16 cellular contexts compared by ENCODE assay signal in the genomic region with DNA sequence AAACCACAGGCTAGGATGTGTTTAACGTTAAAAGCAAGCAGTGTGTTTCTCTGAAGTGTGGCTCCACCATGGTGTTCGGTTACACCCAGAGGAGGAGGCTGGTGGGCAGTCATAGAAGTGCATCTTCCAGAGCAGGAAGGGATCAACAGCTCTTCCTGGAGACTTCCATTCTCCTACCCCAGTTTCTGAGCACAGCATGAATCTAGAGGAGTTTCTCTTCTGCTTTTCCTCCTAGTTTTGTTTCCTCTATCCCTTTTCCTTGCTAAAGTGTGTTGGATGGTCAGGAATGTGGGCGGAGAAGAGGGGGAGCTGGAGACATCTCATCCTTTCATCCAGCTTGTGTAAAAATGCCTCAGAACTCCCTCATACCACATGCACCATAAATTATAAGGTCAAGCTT. TPM values are rescaled to one million over a fixed set of nuclear protein-coding genes. Genes with fewer than 3 reads are reported as not detected.
A peak's percentile ranks its signal among the peaks of the same experiment; 100 is the strongest.
DNase-seq lines count a peak whose midpoint lies in the region; ATAC-seq and TF ChIP-seq lines count a peak whose summit lies in the region.
"Had no signal": no experiment of that assay in that cellular context is flagged by ENCODE, and none has a peak within 500 bp of the region (broad histone marks: within the 10 kb centered on the region; RNA-seq: fewer than 3 reads in every experiment).

No MANE protein-coding gene starts in this region.

- TF ChIP-seq CTCF in AG04450 (IDR thresholded peaks at IDR 0.05; ENCODE audit: low read depth, low read length) = peak; percentile 23; the same call in 1 of the 2 replicates

- H3K9me3 Mint-ChIP-seq in activated CD4-positive, alpha-beta memory T cell treated with anti-CD3 and anti-CD28 coated beads, Interleukin-2, amount 10 ng/mL, durations not matched to agents 7 days and 5 days = no peaks in the 10 kb centered on the region
- H3K9me3 Mint-ChIP-seq: stimulated activated naive CD8-positive, alpha-beta T cell treated with anti-CD3 and anti-CD28 coated beads, Interleukin-15, Interleukin-2, amounts not matched to agents 100 ng/mL and 50 ng/mL, for 24 hours; WTC11 had no signal

- H3K4me3 ChIP-seq in AG04450 (ENCODE audit: low read depth, low read length) = no peak overlapping the region
- H3K4me3 ChIP-seq in HAP-1 = no peak overlapping the region
- H3K4me3 ChIP-seq: SK-N-MC had no signal

- H3K4me3 Mint-ChIP-seq in activated CD4-positive, alpha-beta memory T cell treated with anti-CD3 and anti-CD28 coated beads, Interleukin-2, amount 10 ng/mL, durations not matched to agents 7 days and 5 days = no peak overlapping the region
- H3K4me3 Mint-ChIP-seq: stimulated activated naive CD8-positive, alpha-beta T cell treated with anti-CD3 and anti-CD28 coated beads, Interleukin-15, Interleukin-2, amounts not matched to agents 100 ng/mL and 50 ng/mL, for 24 hours; WTC11 had no signal

- ATAC-seq in HG03342 (IDR thresholded peaks at IDR 0.05; ENCODE audit: unreplicated experiment) = no peak
- ATAC-seq: WTC11 had no signal

- no peaks in the 10 kb centered on the region for H3K36me3 ChIP-seq in HAP-1 (replicated peaks)

- in situ Hi-C loops in SK-MEL-5 (cut with HindIII; ENCODE audit: low pct_unique_long_range_greater_than_20kb, low sequenced_read_pairs) (no loop called here), HAP-1 (cut with MboI; ENCODE audit: low sequenced_read_pairs) (no loop called here)

- H3K4me1 ChIP-seq in HAP-1 = peaks cover 23% of the 10 kb centered on the region

- peaks cover 16% of the 10 kb centered on the region for H3K27me3 Mint-ChIP-seq in activated CD4-positive, alpha-beta memory T cell treated with anti-CD3 and anti-CD28 coated beads, Interleukin-2, amount 10 ng/mL, durations not matched to agents 7 days and 5 days
- H3K27me3 Mint-ChIP-seq: stimulated activated naive CD8-positive, alpha-beta T cell treated with anti-CD3 and anti-CD28 coated beads, Interleukin-15, Interleukin-2, amounts not matched to agents 100 ng/mL and 50 ng/mL, for 24 hours had no signal

- no peak overlapping the region for H3K27ac Mint-ChIP-seq in activated CD4-positive, alpha-beta memory T cell treated with anti-CD3 and anti-CD28 coated beads, Interleukin-2, amount 10 ng/mL, durations not matched to agents 7 days and 5 days
- H3K27ac Mint-ChIP-seq: stimulated activated naive CD8-positive, alpha-beta T cell treated with anti-CD3 and anti-CD28 coated beads, Interleukin-15, Interleukin-2, amounts not matched to agents 100 ng/mL and 50 ng/mL, for 24 hours; WTC11 had no signal

- CTCF ChIA-PET in AG04450 (lab: Charles Lee) = interaction anchor here (0.8 to 2.1 kb wide), 8 partner anchors 20 to 668 kb away, joined by 3 to 10 read pairs (median 4); a partner anchor contains a TSS
- CTCF ChIA-PET in activated CD4-positive, alpha-beta memory T cell treated with anti-CD3 and anti-CD28 coated beads, Interleukin-2, amount 10 ng/mL, durations not matched to agents 7 days and 5 days (lab: Charles Lee) = interaction anchor here (2.0 kb wide), 1 partner anchor 28 kb away, joined by 5 read pairs; no protein-coding TSS in a partner anchor

- H3K27me3 ChIP-seq in AG04450 (ENCODE audit: control insufficient read depth, insufficient read depth, low read length) = no peaks in the 10 kb centered on the region
- H3K27me3 ChIP-seq in HAP-1 (ENCODE audit: low read depth) = no peaks in the 10 kb centered on the region

- peaks cover 3% of the 10 kb centered on the region; the same call in 1 of the 2 replicates for H3K9me3 ChIP-seq in AG04450 (ENCODE audit: control insufficient read depth, insufficient read depth, low read length)
- no peaks in the 10 kb centered on the region for H3K9me3 ChIP-seq in HAP-1

- no peak for DNase-seq in AG04450 (ENCODE audit: low read depth, low spot score)
- DNase-seq in GM04504 (ENCODE audit: low read depth) = peak; percentile 66
- DNase-seq in SK-MEL-5 (ENCODE audit: low read depth, low spot score) = peak; percentile 28
- DNase-seq in kidney tubule cell (ENCODE audit: low spot score) = peak; percentile 6
- DNase-seq in HAP-1 (ENCODE audit: low spot score in 2 of 2) = no peak
- no peak for DNase-seq in NCI-H1694 (lab: John Stamatoyannopoulos, UW)
- DNase-seq in activated CD4-positive, alpha-beta memory T cell treated with anti-CD3 and anti-CD28 coated beads, Interleukin-2, amount 10 ng/mL, durations not matched to agents 7 days and 5 days = no peak
- DNase-seq: midbrain, MM.1S, NCI-H526 treated with DMSO at 0.1 percent for 48 hours, retina had no signal

- H3K27ac ChIP-seq in AG04450 (ENCODE audit: low read depth, low read length) = peak overlapping the region; percentile 23
- H3K27ac ChIP-seq: C4-2B, SK-N-MC had no signal

- no peaks in the 10 kb centered on the region for H3K36me3 Mint-ChIP-seq in activated CD4-positive, alpha-beta memory T cell treated with anti-CD3 and anti-CD28 coated beads, Interleukin-2, amount 10 ng/mL, durations not matched to agents 7 days and 5 days (ENCODE audit: low read depth)
- H3K36me3 Mint-ChIP-seq: WTC11 had no signal

- peaks cover 9% of the 10 kb centered on the region for H3K4me1 Mint-ChIP-seq in activated CD4-positive, alpha-beta memory T cell treated with anti-CD3 and anti-CD28 coated beads, Interleukin-2, amount 10 ng/mL, durations not matched to agents 7 days and 5 days

- POLR2A ChIA-PET in AG04450 (lab: Yijun Ruan, JAX) = interaction anchor here (0.7 to 1.4 kb wide), 5 partner anchors 11 to 1113 kb away, joined by 3 to 5 read pairs (median 4); no protein-coding TSS in a partner anchor
- POLR2A ChIA-PET in activated CD4-positive, alpha-beta memory T cell treated with anti-CD3 and anti-CD28 coated beads, Interleukin-2, amount 10 ng/mL, durations not matched to agents 7 days and 5 days (lab: Charles Lee) = interaction anchor here (1.5 kb wide), 1 partner anchor 16 kb away, joined by 3 read pairs; no protein-coding TSS in a partner anchor

RNA-seq across cellular contexts. Expression of a gene that starts 3.8 kb away (rescaled TPM):
- polyA plus RNA-seq in AG04450 (2011; rRNA removed) = 376 and 389 TPM in 2 replicates
- 147 and 148 TPM in 2 replicates for polyA minus RNA-seq in AG04450 (2011; rRNA and poly(A)+ RNA removed)
- 54.9 and 55.8 TPM in 2 replicates for total RNA-seq in SK-MEL-5 (2014; rRNA removed; shearing (Covaris generic))
- polyA plus RNA-seq in SK-MEL-5 (2015; cell fraction: cytosol; rRNA removed) = 164 and 205 TPM in 2 replicates
- 18.1 and 23.8 TPM in 2 replicates for polyA plus RNA-seq in SK-MEL-5 (2015; cell fraction: nucleus; rRNA removed)
- 1 to 10 TPM; 5.2 to 5.3 TPM for total RNA-seq in activated CD4-positive, alpha-beta memory T cell treated with anti-CD3 and anti-CD28 coated beads, Interleukin-2, amount 10 ng/mL, durations not matched to agents 7 days and 5 days

RNA-seq across cellular contexts. Expression of a gene that starts 50.9 kb away (rescaled TPM):
- polyA plus RNA-seq in AG04450 (2011; rRNA removed) = 22.0 and 26.5 TPM in 2 replicates
- 57.8 and 69.6 TPM in 2 replicates for polyA minus RNA-seq in AG04450 (2011; rRNA and poly(A)+ RNA removed)
- total RNA-seq in SK-MEL-5 (2014; rRNA removed; shearing (Covaris generic)) = 8.3 and 9.4 TPM in 2 replicates
- 3.7 and 10.2 TPM in 2 replicates for polyA plus RNA-seq in SK-MEL-5 (2015; cell fraction: cytosol; rRNA removed)
- polyA plus RNA-seq in SK-MEL-5 (2015; cell fraction: nucleus; rRNA removed) = 11.0 and 16.0 TPM in 2 replicates
- total RNA-seq in activated CD4-positive, alpha-beta memory T cell treated with anti-CD3 and anti-CD28 coated beads, Interleukin-2, amount 10 ng/mL, durations not matched to agents 7 days and 5 days = 10 to 100 TPM; 25.1 to 27.8 TPM

Comparison
In these comparisons a context has a peak if more than half of its experiments do, and no peak if none do; other contexts are left out.
1. DNase-seq: peak in GM04504 (single experiment), SK-MEL-5 (single experiment) and kidney tubule cell (single experiment); none in AG04450 (single experiment), HAP-1 (0 of 2), NCI-H1694 (single experiment) and activated CD4-positive, alpha-beta memory T cell treated with anti-CD3 and anti-CD28 coated beads, Interleukin-2, amount 10 ng/mL, durations not matched to agents 7 days and 5 days (single experiment).